ENCODE assay signal across 10 cellular contexts in the genomic region with DNA sequence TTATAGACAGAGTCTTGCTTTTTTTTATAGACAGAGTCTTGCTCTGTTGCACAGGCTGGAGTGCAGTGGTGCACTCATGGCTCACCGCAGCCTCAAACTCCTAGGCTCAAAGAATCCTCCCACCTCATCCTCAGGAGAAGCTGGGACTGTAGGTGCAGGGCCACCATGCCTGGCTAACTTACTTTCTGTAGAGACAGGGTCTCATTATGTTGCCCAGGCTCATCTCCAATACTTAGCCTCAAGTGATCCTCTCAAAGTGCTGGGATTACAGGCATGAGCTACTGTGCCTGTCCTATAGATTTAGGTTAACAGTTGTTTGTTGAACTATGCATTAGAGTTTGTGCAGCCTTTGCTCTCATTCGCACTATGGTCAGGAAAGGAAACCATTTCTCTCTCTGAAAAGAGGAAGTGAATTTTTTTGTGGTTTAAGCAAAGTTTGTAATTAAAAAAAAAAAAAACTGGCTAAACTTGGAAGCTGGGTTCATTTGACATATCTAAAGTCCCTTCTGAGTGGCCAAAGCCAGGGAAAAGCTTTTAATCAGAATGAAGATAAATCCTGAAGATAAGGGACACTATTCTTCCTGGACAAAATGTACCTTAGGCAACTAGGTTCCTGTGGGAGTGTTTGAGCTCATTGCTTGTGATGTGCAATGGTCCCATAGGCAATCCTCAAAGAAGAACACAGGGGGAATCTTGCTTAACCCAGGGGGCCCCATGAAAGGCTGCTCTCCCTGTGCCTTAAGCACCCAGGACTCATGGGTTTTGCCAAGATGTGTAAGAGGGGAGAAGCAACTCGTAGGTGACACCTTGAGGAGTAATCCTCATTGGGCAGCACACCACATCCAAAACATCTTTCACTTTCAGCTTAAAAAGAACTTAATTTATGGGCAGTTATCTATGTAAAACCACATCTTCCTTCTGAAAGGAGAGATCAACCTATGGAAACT.
A peak's percentile ranks its signal among the peaks of the same experiment; 100 is the strongest.
DNase-seq lines count a peak whose midpoint lies in the region; ATAC-seq and TF ChIP-seq lines count a peak whose summit lies in the region.
"Had no signal": no experiment of that assay in that cellular context is flagged by ENCODE, and none has a peak within 500 bp of the region (broad histone marks: within the 10 kb centered on the region; RNA-seq: fewer than 3 reads in every experiment).

No MANE protein-coding gene starts in this region.

- H3K27me3 ChIP-seq in MM.1S (replicated peaks; ENCODE audit: insufficient read depth, low read length) (no peaks in the 10 kb centered on the region), mesenchymal stem cell (ENCODE audit: control insufficient read depth in 1 of 2, insufficient read depth in 1 of 2, low read length in 2 of 2) (no peaks in the 10 kb centered on the region), neural progenitor cell (no peaks in the 10 kb centered on the region), sigmoid colon (no peaks in the 10 kb centered on the region)

- intact Hi-C loops in activated T-helper 1 cell treated with anti-CD3 and anti-CD28 coated beads, Interleukin-12 subunit alpha, Interleukin-12 subunit beta, Interleukin-2, Interleukin-4 antibody, amounts not matched to agents 30 ng/mL and 10 ng/mL and 1 ng/mL, durations not matched to agents 14 hours and 24 hours and 36 hours (cut with micrococcal nuclease), result no loop called here
- intact Hi-C loops in sigmoid colon (cut with DNase I), result no loop called here

- H2BK12ac ChIP-seq in mesenchymal stem cell (ENCODE audit: low read length in 2 of 2), result peak overlapping the region in 1 of 2 experiments; percentile 63

- TF ChIP-seq CTCF in MM.1S (IDR thresholded peaks at IDR 0.05; ENCODE audit: low read length), result no peak; the same call in 1 of the 2 replicates
- TF ChIP-seq CTCF in neural progenitor cell (IDR thresholded peaks at IDR 0.05), result no peak
- TF ChIP-seq CTCF in sigmoid colon (IDR thresholded peaks at IDR 0.05), result no peak

- TF ChIP-seq EP300 in sigmoid colon (IDR thresholded peaks at IDR 0.05), result no peak

- no peak overlapping the region for H3K9ac ChIP-seq in MM.1S (ENCODE audit: low read length)
- no peak overlapping the region for H3K9ac ChIP-seq in mesenchymal stem cell (ENCODE audit: low read length)
- H3K9ac ChIP-seq in neural progenitor cell, result no peak overlapping the region

- no peak overlapping the region for H4K8ac ChIP-seq in mesenchymal stem cell (ENCODE audit: low read length)

- no peaks in the 10 kb centered on the region for H3K27me3 Mint-ChIP-seq in neural progenitor cell (ENCODE audit: insufficient read depth, low read depth)
- H3K27me3 Mint-ChIP-seq in activated T-helper 1 cell treated with anti-CD3 and anti-CD28 coated beads, Interleukin-12 subunit alpha, Interleukin-12 subunit beta, Interleukin-2, Interleukin-4 antibody, amounts not matched to agents 30 ng/mL and 10 ng/mL and 1 ng/mL, durations not matched to agents 14 hours and 24 hours and 36 hours (ENCODE audit: insufficient read depth), result peaks cover 11% of the 10 kb centered on the region
- H3K27me3 Mint-ChIP-seq: stimulated activated naive CD8-positive, alpha-beta T cell treated with anti-CD3 and anti-CD28 coated beads, Interleukin-15, Interleukin-2, amounts not matched to agents 100 ng/mL and 50 ng/mL, for 24 hours had no signal

- H3K9me2 ChIP-seq in MM.1S (replicated peaks; ENCODE audit: insufficient read depth, low read length), result no peaks in the 10 kb centered on the region

- peak overlapping the region in 1 of 2 experiments; percentile 70 for H3K18ac ChIP-seq in mesenchymal stem cell (ENCODE audit: low read depth in 1 of 2, low read length in 2 of 2)

- H3K79me1 ChIP-seq in mesenchymal stem cell (replicated peaks; ENCODE audit: low read length, poor library complexity, severe bottlenecking), result no peaks in the 10 kb centered on the region

- no peak overlapping the region for H3K4me3 Mint-ChIP-seq in neural progenitor cell
- no peak overlapping the region for H3K4me3 Mint-ChIP-seq in activated T-helper 1 cell treated with anti-CD3 and anti-CD28 coated beads, Interleukin-12 subunit alpha, Interleukin-12 subunit beta, Interleukin-2, Interleukin-4 antibody, amounts not matched to agents 30 ng/mL and 10 ng/mL and 1 ng/mL, durations not matched to agents 14 hours and 24 hours and 36 hours
- H3K4me3 Mint-ChIP-seq: nephron; stimulated activated naive CD8-positive, alpha-beta T cell treated with anti-CD3 and anti-CD28 coated beads, Interleukin-15, Interleukin-2, amounts not matched to agents 100 ng/mL and 50 ng/mL, for 24 hours had no signal

- H3K27ac ChIP-seq in MM.1S (ENCODE audit: low read length) (peak overlapping the region; percentile 29; the same call in 1 of the 2 replicates), mesenchymal stem cell (ENCODE audit: low read length, poor library complexity, severe bottlenecking) (no peak overlapping the region), neural progenitor cell (no peak overlapping the region), sigmoid colon (no peak overlapping the region)

- H3K23ac ChIP-seq in mesenchymal stem cell (ENCODE audit: low read length in 2 of 2), result no peak overlapping the region

- H3K9me3 ChIP-seq in MM.1S (replicated peaks; ENCODE audit: insufficient read depth, low read length) (no peaks in the 10 kb centered on the region), mesenchymal stem cell (ENCODE audit: control insufficient read depth, low read length) (no peaks in the 10 kb centered on the region), neural progenitor cell (ENCODE audit: low read depth) (no peaks in the 10 kb centered on the region), sigmoid colon (no peaks in the 10 kb centered on the region)

- H2BK5ac ChIP-seq in mesenchymal stem cell (ENCODE audit: low read depth, low read length, poor library complexity, severe bottlenecking), result no peak overlapping the region

- H3K4ac ChIP-seq in mesenchymal stem cell (ENCODE audit: low read depth in 1 of 2, low read length in 2 of 2), result peak overlapping the region in 1 of 2 experiments; percentile 47

- no peaks in the 10 kb centered on the region for H3K36me3 Mint-ChIP-seq in neural progenitor cell
- no peaks in the 10 kb centered on the region for H3K36me3 Mint-ChIP-seq in activated T-helper 1 cell treated with anti-CD3 and anti-CD28 coated beads, Interleukin-12 subunit alpha, Interleukin-12 subunit beta, Interleukin-2, Interleukin-4 antibody, amounts not matched to agents 30 ng/mL and 10 ng/mL and 1 ng/mL, durations not matched to agents 14 hours and 24 hours and 36 hours (ENCODE audit: low read depth)

- H3F3A ChIP-seq in MM.1S (ENCODE audit: insufficient read depth, low read length) (peaks cover 9% of the 10 kb centered on the region; the same call in 1 of the 2 replicates), neural progenitor cell (ENCODE audit: low read depth) (no peaks in the 10 kb centered on the region)

- H3K4me3 ChIP-seq in MM.1S (ENCODE audit: low read length), result peak overlapping the region; percentile 4; the same call in 1 of the 2 replicates
- H3K4me3 ChIP-seq in mesenchymal stem cell (ENCODE audit: insufficient read depth in 1 of 2, low read depth in 1 of 2, low read length in 2 of 2), result no peak overlapping the region
- H3K4me3 ChIP-seq in neural progenitor cell, result no peak overlapping the region
- H3K4me3 ChIP-seq in sigmoid colon, result no peak overlapping the region

- H2AFZ ChIP-seq in MM.1S (ENCODE audit: low read length), result no peak overlapping the region
- H2AFZ ChIP-seq in mesenchymal stem cell (ENCODE audit: low read depth, low read length), result no peak overlapping the region
- H2AFZ ChIP-seq in neural progenitor cell (replicated peaks), result no peak overlapping the region

- H4K91ac ChIP-seq in mesenchymal stem cell (ENCODE audit: low read length), result no peak overlapping the region

- no peak overlapping the region for H3K27ac Mint-ChIP-seq in neural progenitor cell
- H3K27ac Mint-ChIP-seq in activated T-helper 1 cell treated with anti-CD3 and anti-CD28 coated beads, Interleukin-12 subunit alpha, Interleukin-12 subunit beta, Interleukin-2, Interleukin-4 antibody, amounts not matched to agents 30 ng/mL and 10 ng/mL and 1 ng/mL, durations not matched to agents 14 hours and 24 hours and 36 hours, result no peak overlapping the region
- H3K27ac Mint-ChIP-seq: nephron; stimulated activated naive CD8-positive, alpha-beta T cell treated with anti-CD3 and anti-CD28 coated beads, Interleukin-15, Interleukin-2, amounts not matched to agents 100 ng/mL and 50 ng/mL, for 24 hours had no signal

- H2BK120ac ChIP-seq in mesenchymal stem cell (ENCODE audit: low read depth, low read length), result no peak overlapping the region

- peaks cover 22% of the 10 kb centered on the region for H3K4me1 ChIP-seq in MM.1S (ENCODE audit: low read length)
- H3K4me1 ChIP-seq in mesenchymal stem cell (ENCODE audit: control insufficient read depth, insufficient read depth, low read depth, low read length), result peaks cover 3% of the 10 kb centered on the region
- peaks cover 18% of the 10 kb centered on the region for H3K4me1 ChIP-seq in neural progenitor cell
- H3K4me1 ChIP-seq in sigmoid colon, result no peaks in the 10 kb centered on the region

- no peaks in the 10 kb centered on the region for H3K9me3 Mint-ChIP-seq in neural progenitor cell
- H3K9me3 Mint-ChIP-seq in activated T-helper 1 cell treated with anti-CD3 and anti-CD28 coated beads, Interleukin-12 subunit alpha, Interleukin-12 subunit beta, Interleukin-2, Interleukin-4 antibody, amounts not matched to agents 30 ng/mL and 10 ng/mL and 1 ng/mL, durations not matched to agents 14 hours and 24 hours and 36 hours, result no peaks in the 10 kb centered on the region
- H3K9me3 Mint-ChIP-seq: nephron; stimulated activated naive CD8-positive, alpha-beta T cell treated with anti-CD3 and anti-CD28 coated beads, Interleukin-15, Interleukin-2, amounts not matched to agents 100 ng/mL and 50 ng/mL, for 24 hours had no signal

- no peaks in the 10 kb centered on the region for H4K20me1 ChIP-seq in MM.1S (ENCODE audit: insufficient read depth, low read length)
- H4K20me1 ChIP-seq in neural progenitor cell (ENCODE audit: low read depth), result no peaks in the 10 kb centered on the region

- TF ChIP-seq POLR2A in sigmoid colon (IDR thresholded peaks at IDR 0.05), result no peak

- H2AK5ac ChIP-seq in mesenchymal stem cell (ENCODE audit: low read length, severe bottlenecking), result peak overlapping the region; percentile 63

- no peak overlapping the region for H2BK15ac ChIP-seq in mesenchymal stem cell (ENCODE audit: low read depth, poor library complexity, severe bottlenecking)

- peak; percentile 96 for ATAC-seq in GM18870 (IDR thresholded peaks at IDR 0.05; ENCODE audit: unreplicated experiment)
- peak; percentile 96 for ATAC-seq in HG02678 (IDR thresholded peaks at IDR 0.05; ENCODE audit: unreplicated experiment)

- H3K79me2 ChIP-seq in MM.1S (ENCODE audit: low read length) (no peaks in the 10 kb centered on the region), neural progenitor cell (ENCODE audit: low read depth) (no peaks in the 10 kb centered on the region)

- H3K4me1 Mint-ChIP-seq in neural progenitor cell, result no peaks in the 10 kb centered on the region
- H3K4me1 Mint-ChIP-seq in activated T-helper 1 cell treated with anti-CD3 and anti-CD28 coated beads, Interleukin-12 subunit alpha, Interleukin-12 subunit beta, Interleukin-2, Interleukin-4 antibody, amounts not matched to agents 30 ng/mL and 10 ng/mL and 1 ng/mL, durations not matched to agents 14 hours and 24 hours and 36 hours (ENCODE audit: low read depth), result peaks cover 14% of the 10 kb centered on the region

- no peak overlapping the region for H3K14ac ChIP-seq in mesenchymal stem cell (ENCODE audit: low read length in 2 of 2)

- H3K4me2 ChIP-seq in MM.1S (ENCODE audit: low read depth, low read length), result peak overlapping the region; percentile 78
- H3K4me2 ChIP-seq in mesenchymal stem cell (ENCODE audit: low read length, poor library complexity, severe bottlenecking), result no peak overlapping the region
- no peak overlapping the region for H3K4me2 ChIP-seq in neural progenitor cell

- H3K36me3 ChIP-seq in MM.1S (replicated peaks; ENCODE audit: insufficient read depth, low read length) (no peaks in the 10 kb centered on the region), mesenchymal stem cell (ENCODE audit: control insufficient read depth in 1 of 2, insufficient read depth in 2 of 2, low read depth in 1 of 2, low read length in 2 of 2) (no peaks in the 10 kb centered on the region), neural progenitor cell (no peaks in the 10 kb centered on the region), sigmoid colon (no peaks in the 10 kb centered on the region)

- WGBS in mesenchymal stem cell, result 84% methylated on average over 2 of the region's 3 CpGs
- 51 to 91% methylated on average over 3 of the region's 3 CpGs for WGBS in sigmoid colon, 2 donors

- DNase-seq in MM.1S, result peak; percentile 79
- no peak for DNase-seq in mesenchymal stem cell
- no peak for DNase-seq in neural progenitor cell (ENCODE audit: low spot score)
- DNase-seq in A172 (ENCODE audit: low spot score), result no peak
- DNase-seq in activated T-helper 1 cell treated with anti-CD3 and anti-CD28 coated beads, Interleukin-12 subunit alpha, Interleukin-12 subunit beta, Interleukin-2, Interleukin-4 antibody, amounts not matched to agents 30 ng/mL and 10 ng/mL and 1 ng/mL, durations not matched to agents 14 hours and 24 hours and 36 hours (ENCODE audit: low spot score), result no peak
- no peak for DNase-seq in sigmoid colon
